Comparison of ENCODE assay signal across 8 cellular contexts in the genomic region with DNA sequence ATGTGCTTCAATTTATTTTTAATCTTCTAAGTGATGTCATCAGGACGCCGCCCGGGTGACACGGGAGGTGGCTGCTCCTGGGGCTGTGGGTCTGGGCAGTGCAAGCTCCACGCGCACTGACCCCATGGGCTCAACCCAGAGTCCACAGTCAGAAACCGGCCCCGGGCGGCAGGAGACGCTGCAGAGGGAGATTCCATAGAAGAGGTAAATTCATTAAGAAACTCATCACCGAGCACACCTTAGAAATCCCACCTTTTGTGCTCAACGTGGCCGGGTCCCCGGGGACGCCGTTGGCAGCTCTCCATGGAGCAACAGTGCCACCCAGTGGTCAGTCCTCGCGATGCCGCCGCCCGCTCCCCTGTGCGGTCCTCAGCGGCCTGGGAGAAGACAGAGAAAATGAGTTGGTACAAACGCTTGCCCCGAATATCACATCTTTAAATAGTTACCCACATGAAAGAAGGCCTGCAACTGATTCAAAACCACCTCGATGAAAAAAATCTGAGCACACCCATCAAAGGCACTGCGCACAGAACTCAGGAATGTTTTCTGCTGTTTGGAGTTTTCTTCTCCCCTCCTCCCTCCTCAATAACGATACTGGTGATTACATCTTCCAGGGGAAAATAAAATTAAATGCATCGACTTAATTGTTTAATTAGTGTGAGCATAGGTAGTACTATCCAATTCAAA.
A peak's percentile ranks its signal among the peaks of the same experiment; 100 is the strongest.
DNase-seq lines count a peak whose midpoint lies in the region; ATAC-seq and TF ChIP-seq lines count a peak whose summit lies in the region.

No MANE protein-coding gene starts in this region.

- DNase-seq in DMS153 (lab: John Stamatoyannopoulos, UW) = peak; percentile 57
- peak; percentile 71 for DNase-seq in HK-2 (ENCODE audit: unreplicated experiment)
- DNase-seq in activated T-cell treated with anti-CD3 and anti-CD28 coated beads for 48 hours (ENCODE audit: low read depth) = peak; percentile 75
- peak; percentile 10 for DNase-seq in fibroblast of mammary gland (ENCODE audit: low read depth)
- peak; percentile 46 to 57 for DNase-seq in thyroid gland

- no peak for TF ChIP-seq POLR2A in thyroid gland (IDR thresholded peaks at IDR 0.05)

- H3F3A ChIP-seq in OCI-LY1 (ENCODE audit: insufficient read depth, low read length) = no peaks in the 10 kb centered on the region

- TF ChIP-seq CTCF in OCI-LY1 (IDR thresholded peaks at IDR 0.05; ENCODE audit: low read length) (peak; percentile 98), fibroblast of mammary gland (conservative IDR thresholded peaks at IDR 0.05; ENCODE audit: control insufficient read depth, insufficient read depth, low read depth, low read length) (peak; percentile 74), neutrophil (IDR thresholded peaks at IDR 0.05) (peak; percentile 47), thyroid gland (IDR thresholded peaks at IDR 0.05) (peak; percentile 77 to 93 (median 86))

- H3K9me2 ChIP-seq in OCI-LY1 (ENCODE audit: low read depth, low read length) = no peaks in the 10 kb centered on the region

- peak overlapping the region; percentile 68 for H3K4me2 ChIP-seq in OCI-LY1 (ENCODE audit: low read length)

- no peak overlapping the region for H2AFZ ChIP-seq in OCI-LY1 (ENCODE audit: low read length)

- H3K4me3 ChIP-seq in OCI-LY1 (ENCODE audit: low read depth, low read length, poor library complexity, severe bottlenecking) = peak overlapping the region; percentile 43
- H3K4me3 ChIP-seq in fibroblast of mammary gland (ENCODE audit: control insufficient read depth, low read depth, low read length) = no peak overlapping the region
- H3K4me3 ChIP-seq in neutrophil (ENCODE audit: low read depth in 1 of 2, low read length in 1 of 2) = no peak overlapping the region
- no peak overlapping the region for H3K4me3 ChIP-seq in thyroid gland (replicated peaks in 1 of 3)

- no peaks in the 10 kb centered on the region for H3K79me2 ChIP-seq in OCI-LY1 (ENCODE audit: insufficient read depth, low read length)

- H3K9me3 ChIP-seq in OCI-LY1 (ENCODE audit: low read length) (no peaks in the 10 kb centered on the region), neutrophil (no peaks in the 10 kb centered on the region), thyroid gland (no peaks in the 10 kb centered on the region)

- H3K4me1 ChIP-seq in OCI-LY1 (ENCODE audit: insufficient read depth, low read length, severe bottlenecking) (peaks cover 23% of the 10 kb centered on the region), neutrophil (ENCODE audit: control insufficient read depth in 1 of 2, insufficient read depth in 1 of 2, low read depth in 1 of 2, low read length in 1 of 2) (no peaks in the 10 kb centered on the region), thyroid gland (no peaks in the 10 kb centered on the region)

- ATAC-seq in GM21360 (IDR thresholded peaks at IDR 0.05; ENCODE audit: unreplicated experiment) = peak; percentile 90

- H3K27ac ChIP-seq in OCI-LY1 (ENCODE audit: low read depth, low read length, poor library complexity, severe bottlenecking) (no peak overlapping the region), neutrophil (no peak overlapping the region), thyroid gland (no peak overlapping the region)

- intact Hi-C loops in thyroid gland (cut with DNase I) = loop anchor here (5.0 kb wide), 1 partner anchor 421 kb away; no protein-coding TSS in a partner anchor

- no peak overlapping the region; the same call in 1 of the 2 replicates for H3K9ac ChIP-seq in OCI-LY1 (ENCODE audit: low read length)

- H4K20me1 ChIP-seq in OCI-LY1 (ENCODE audit: insufficient read depth, low read length) = no peaks in the 10 kb centered on the region

- WGBS in thyroid gland, 2 donors = 13 to 14% methylated on average over 29 of the region's 29 CpGs

- H3K36me3 ChIP-seq in OCI-LY1 (ENCODE audit: insufficient read depth, low read length) (no peaks in the 10 kb centered on the region), neutrophil (no peaks in the 10 kb centered on the region), thyroid gland (no peaks in the 10 kb centered on the region)

- H3K27me3 ChIP-seq in OCI-LY1 (ENCODE audit: insufficient read depth, low read length) (no peaks in the 10 kb centered on the region), neutrophil (peaks cover 64% of the 10 kb centered on the region), thyroid gland (no peaks in the 10 kb centered on the region)

Comparison
In these comparisons a context has a peak if more than half of its experiments do, and no peak if none do; other contexts are left out.
1. DNase-seq: peak in every context shown above with its lines; median percentile 75 in activated T-cell treated with anti-CD3 and anti-CD28 coated beads for 48 hours; 71 in HK-2; 57 in DMS153; 52 in thyroid gland; 10 in fibroblast of mammary gland.
2. CTCF ChIP-seq: peak in every context shown above with its lines; median percentile 98 in OCI-LY1; 86 in thyroid gland; 74 in fibroblast of mammary gland; 47 in neutrophil.